In genomic region chr14:68911594-68912227, GRCh38 we compare ENCODE assay signal across 8 cellular contexts.
DNase-seq lines count a peak whose midpoint lies in the region; ATAC-seq and TF ChIP-seq lines count a peak whose summit lies in the region.

No MANE protein-coding gene starts in this region.

- peak overlapping the region; percentile 18 for H3K27ac Mint-ChIP-seq in activated T-helper 17 cell treated with anti-CD3 and anti-CD28 coated beads, Interleukin-2, amount 50 U/mL, for 72 hours
- no peak overlapping the region for H3K27ac Mint-ChIP-seq in neural progenitor cell

- H3K27me3 Mint-ChIP-seq in activated T-helper 17 cell treated with anti-CD3 and anti-CD28 coated beads, Interleukin-2, amount 50 U/mL, for 72 hours, result no peaks in the 10 kb centered on the region
- H3K27me3 Mint-ChIP-seq in neural progenitor cell (ENCODE audit: insufficient read depth, low read depth), result no peaks in the 10 kb centered on the region

- no peaks in the 10 kb centered on the region for H3K27me3 ChIP-seq in neural progenitor cell

- H3K9me3 Mint-ChIP-seq in activated T-helper 17 cell treated with anti-CD3 and anti-CD28 coated beads, Interleukin-2, amount 50 U/mL, for 72 hours, result no peaks in the 10 kb centered on the region
- no peaks in the 10 kb centered on the region for H3K9me3 Mint-ChIP-seq in neural progenitor cell

- H3K36me3 ChIP-seq in neural progenitor cell, result peaks cover 6% of the 10 kb centered on the region

- no peaks in the 10 kb centered on the region for H3K79me2 ChIP-seq in neural progenitor cell (ENCODE audit: low read depth)

- H3K36me3 Mint-ChIP-seq in activated T-helper 17 cell treated with anti-CD3 and anti-CD28 coated beads, Interleukin-2, amount 50 U/mL, for 72 hours (ENCODE audit: low read depth), result peaks cover 36% of the 10 kb centered on the region
- peaks cover 24% of the 10 kb centered on the region for H3K36me3 Mint-ChIP-seq in neural progenitor cell

- peak; percentile 68 for DNase-seq in SIG-M5 treated with dmso at 0.1 percent for 504 hours (lab: John Stamatoyannopoulos, UW; ENCODE audit: unreplicated experiment)
- no peak for DNase-seq in SIG-M5 (lab: John Stamatoyannopoulos, UW)
- peak; percentile 80 to 85 for DNase-seq in Kasumi-1 (lab: John Stamatoyannopoulos, UW)
- peak; percentile 72 for DNase-seq in RPMI8226
- peak; percentile 63 for DNase-seq in fibroblast of the conjunctiva (ENCODE audit: low read depth)
- peak; percentile 92 for DNase-seq in neural progenitor cell (ENCODE audit: low spot score)
- DNase-seq in stromal cell of bone marrow (ENCODE audit: low read depth), result peak; percentile 54

- H3K4me3 ChIP-seq in neural progenitor cell, result no peak overlapping the region

- no peaks in the 10 kb centered on the region for H3K4me1 ChIP-seq in neural progenitor cell

- no peak overlapping the region for H3K4me3 Mint-ChIP-seq in activated T-helper 17 cell treated with anti-CD3 and anti-CD28 coated beads, Interleukin-2, amount 50 U/mL, for 72 hours
- H3K4me3 Mint-ChIP-seq in neural progenitor cell, result no peak overlapping the region

- TF ChIP-seq CTCF in neural progenitor cell (IDR thresholded peaks at IDR 0.05), result peak; percentile 100

- peaks cover 10% of the 10 kb centered on the region for H3F3A ChIP-seq in neural progenitor cell (ENCODE audit: low read depth)

- peaks cover 18% of the 10 kb centered on the region for H4K20me1 ChIP-seq in neural progenitor cell (ENCODE audit: low read depth)

- no peak overlapping the region for H3K4me2 ChIP-seq in neural progenitor cell

- no peak overlapping the region for H3K9ac ChIP-seq in neural progenitor cell

- no peaks in the 10 kb centered on the region for H3K9me3 ChIP-seq in neural progenitor cell (ENCODE audit: low read depth)

- no peak overlapping the region for H3K27ac ChIP-seq in neural progenitor cell

- peaks cover 6% of the 10 kb centered on the region for H3K4me1 Mint-ChIP-seq in activated T-helper 17 cell treated with anti-CD3 and anti-CD28 coated beads, Interleukin-2, amount 50 U/mL, for 72 hours
- H3K4me1 Mint-ChIP-seq in neural progenitor cell, result peaks cover 5% of the 10 kb centered on the region

- no peak overlapping the region for H2AFZ ChIP-seq in neural progenitor cell (replicated peaks)

- peak; percentile 88 for ATAC-seq in activated T-helper 17 cell treated with anti-CD3 and anti-CD28 coated beads, Interleukin-2, amount 50 U/mL, for 72 hours (replicated peaks)
